ENCODE assay signal across 7 cellular contexts in the genomic region with DNA sequence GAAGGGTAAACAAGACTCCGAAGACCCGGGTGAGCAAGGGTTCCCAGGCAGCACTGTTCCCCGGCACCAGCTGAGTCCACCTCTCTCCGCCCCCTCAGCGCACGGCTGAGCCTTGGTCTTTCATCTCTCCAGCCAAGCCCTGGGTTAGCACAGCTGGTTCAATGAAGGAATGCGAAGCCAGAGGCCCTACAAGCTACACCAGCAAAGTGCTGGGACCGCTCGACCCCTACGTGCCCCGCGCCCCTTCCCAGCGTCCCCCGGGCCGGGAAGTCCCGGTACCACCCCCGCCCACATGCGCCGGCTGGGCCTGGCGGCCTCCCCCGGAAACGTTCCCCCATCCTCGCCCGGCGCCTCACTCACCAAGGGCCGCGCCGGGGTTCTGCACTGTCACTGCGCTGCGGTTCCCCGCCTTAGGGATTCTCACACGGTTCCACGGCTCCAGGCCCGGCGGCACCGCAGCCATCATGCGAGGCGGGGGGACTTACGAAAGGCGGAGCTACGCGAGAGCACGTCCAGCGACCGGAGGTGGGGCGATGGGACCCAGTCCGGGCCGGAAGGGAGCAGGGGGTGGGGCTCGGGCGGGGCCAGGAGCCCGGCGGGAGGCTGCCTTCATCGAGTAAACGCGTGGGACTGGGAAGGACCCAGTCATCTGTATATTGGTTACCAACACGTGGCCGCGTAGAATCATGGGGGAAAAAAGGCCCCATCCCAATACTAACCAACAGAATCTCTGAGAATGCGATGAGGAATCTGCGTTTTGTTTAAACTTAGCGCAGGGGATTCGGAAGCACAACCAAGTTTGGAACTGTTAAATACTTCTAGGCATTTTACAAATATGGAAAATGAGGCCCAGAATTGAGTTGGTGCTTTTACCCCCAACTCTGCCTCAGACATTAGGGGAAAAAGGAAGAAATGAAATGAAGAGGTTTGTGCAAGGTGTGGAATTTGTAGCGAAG. TPM values are rescaled to one million over a fixed set of nuclear protein-coding genes. Genes with fewer than 3 reads are reported as not detected.
DNase-seq lines count a peak whose midpoint lies in the region; ATAC-seq, FAIRE-seq and TF ChIP-seq lines count a peak whose summit lies in the region.

No MANE protein-coding gene starts in this region.

- POLR2A ChIA-PET in GM12878 (lab: Charles Lee), result interaction anchor here (0.6 to 2.3 kb wide), 10 partner anchors 8 to 614 kb away, joined by 3 to 21 read pairs (median 4); a partner anchor contains a TSS

- no peaks in the 10 kb centered on the region; the same call in 2 of the 3 replicates for H3K9me3 ChIP-seq in GM12878 (replicated peaks; ENCODE audit: control insufficient read depth, insufficient read depth, low read length)

- peak overlapping the region; percentile 89 for H3K9ac ChIP-seq in GM12878 (ENCODE audit: control insufficient read depth, insufficient read depth, low read length)

- no peaks in the 10 kb centered on the region for H3K27me3 ChIP-seq in GM12878 (replicated peaks in 1 of 2; ENCODE audit: control insufficient read depth in 2 of 2, insufficient read depth in 2 of 2, low read length in 1 of 2)

- peak overlapping the region; percentile 86 for H3K27ac ChIP-seq in GM12878 (ENCODE audit: control insufficient read depth, insufficient read depth)

- SMC1A ChIA-PET in GM12878 (lab: Charles Lee; ENCODE audit: uncharacterized antibody, unreplicated experiment), result interaction anchor here (0.6 to 4.1 kb wide), 13 partner anchors 11 to 927 kb away, joined by 3 to 25 read pairs (median 4); a partner anchor contains a TSS

- CTCF ChIA-PET in GM12878 (lab: Yijun Ruan, JAX), result interaction anchor here (0.5 to 3.7 kb wide), 10 partner anchors 9 to 437 kb away, joined by 3 to 16 read pairs (median 4); a partner anchor contains a TSS

- DNase-seq in NCI-H2029 treated with DMSO at 0.1 percent for 48 hours (lab: John Stamatoyannopoulos, UW) (peak; percentile 86), T1000 (lab: John Stamatoyannopoulos, UW) (peak; percentile 74), GM12878 (ENCODE audit: low read depth, low spot score) (peak; percentile 67), hypothalamus (lab: John Stamatoyannopoulos, UW) (peak; percentile 66 to 98 (median 91)), retina (peak; percentile 91)

- H2AFZ ChIP-seq in GM12878 (ENCODE audit: control insufficient read depth, low read depth, low read length), result peak overlapping the region; percentile 97

- ATAC-seq in GM18511 (IDR thresholded peaks at IDR 0.05; ENCODE audit: unreplicated experiment) (peak; percentile 96), HG03025 (IDR thresholded peaks at IDR 0.05; ENCODE audit: low FRiP score, unreplicated experiment) (peak; percentile 93), GM12878 (peak; percentile 94)

- peaks cover 49% of the 10 kb centered on the region for H3K79me2 ChIP-seq in GM12878 (ENCODE audit: control insufficient read depth, insufficient read depth, low read length)

- H3K4me2 ChIP-seq in GM12878 (ENCODE audit: control insufficient read depth, insufficient read depth), result peak overlapping the region; percentile 91

- H3K4me3 ChIP-seq in GM12878, result peak overlapping the region; percentile 93

- peak in 1 of 2 experiments; percentile 11; a peak in 1 of 4 replicates for TF ChIP-seq EP300 in GM12878 (IDR thresholded peaks at IDR 0.05; ENCODE audit: borderline replicate concordance in 1 of 2, control insufficient read depth in 1 of 2, low read depth in 2 of 2, low read length in 2 of 2)

- TF ChIP-seq CTCF in GM12878 (IDR thresholded peaks at IDR 0.05 in 2 of 3, conservative IDR thresholded peaks at IDR 0.05 in 1 of 3; ENCODE audit: control insufficient read depth in 2 of 3, extremely low read depth in 1 of 3, insufficient read depth in 1 of 3, low read depth in 3 of 3, low read length in 3 of 3), result no peak

- no peak for TF ChIP-seq RAD21 in GM12878 (IDR thresholded peaks at IDR 0.05; ENCODE audit: insufficient read depth, low read depth, low read length)

- WGBS in GM12878 (ENCODE audit: insufficient coverage, insufficient replicate concordance, low lambda C conversion rate, missing lambda C conversion rate), result 6% methylated on average over 59 of the region's 63 CpGs

- RAD21 ChIA-PET in GM12878 (lab: Charles Lee; ENCODE audit: unreplicated experiment), result interaction anchor here (0.6 to 2.8 kb wide), 16 partner anchors 10 to 908 kb away, joined by 3 to 24 read pairs (median 3); a partner anchor contains a TSS

- H3K36me3 ChIP-seq in GM12878 (ENCODE audit: control insufficient read depth in 2 of 2, insufficient read depth in 2 of 2, low read length in 1 of 2), result peaks cover 0 to 6% of the 10 kb centered on the region in 2 experiments; a peak in 2 of 4 replicates

- in situ Hi-C loops in GM12878 (cut with MboI), result no loop called here

- no TSS peak for BruUV-seq in GM12878 (replicated peaks; lab: Mats Ljungman, UMichigan)

- H3K4me1 ChIP-seq in GM12878 (ENCODE audit: control insufficient read depth, insufficient read depth, low read length), result peaks cover 4% of the 10 kb centered on the region; the same call in 1 of the 2 replicates

- peak; percentile 54 for FAIRE-seq in GM12878 (lab: Jason Lieb, UNC)

- no peaks in the 10 kb centered on the region for H4K20me1 ChIP-seq in GM12878 (ENCODE audit: control insufficient read depth, insufficient read depth)

- peak; percentile 93 for TF ChIP-seq POLR2A in GM12878 (IDR thresholded peaks at IDR 0.05; ENCODE audit: low read depth, low read length)

- intact Hi-C loops in GM12878 (cut with micrococcal nuclease; ENCODE audit: unreplicated experiment), result loop anchor here (2.0 kb wide), 1 partner anchor 29 kb away; a partner anchor contains a TSS

TF ChIP-seq in GM12878, 131 proteins besides CTCF, POLR2A, EP300 and RAD21 (continues in another document):
- TF ChIP-seq NR2C1 (IDR thresholded peaks at IDR 0.05) (peak; percentile 86), EZH2 (IDR thresholded peaks at IDR 0.05; ENCODE audit: borderline replicate concordance, control insufficient read depth, low read depth, low read length) (no peak), MTA2 (IDR thresholded peaks at IDR 0.05; ENCODE audit: low read depth) (no peak), NRF1 (conservative IDR thresholded peaks at IDR 0.05; ENCODE audit: low read depth, low read length) (no peak), SMAD1 (IDR thresholded peaks at IDR 0.05; ENCODE audit: low read depth, partially characterized antibody) (no peak), HDAC6 (IDR thresholded peaks at IDR 0.05; ENCODE audit: unreplicated experiment) (no peak), HDGF (IDR thresholded peaks at IDR 0.05) (peak; percentile 84; the same call in 1 of the 2 replicates), FOXK2 (IDR thresholded peaks at IDR 0.05) (no peak), HDAC2 (IDR thresholded peaks at IDR 0.05) (no peak), TBL1XR1 (IDR thresholded peaks at IDR 0.05; ENCODE audit: low read depth, low read length) (0 out of 2 replicates have a peak, but pooled peaks have one; percentile 38)
- TF ChIP-seq, protein P1, sequence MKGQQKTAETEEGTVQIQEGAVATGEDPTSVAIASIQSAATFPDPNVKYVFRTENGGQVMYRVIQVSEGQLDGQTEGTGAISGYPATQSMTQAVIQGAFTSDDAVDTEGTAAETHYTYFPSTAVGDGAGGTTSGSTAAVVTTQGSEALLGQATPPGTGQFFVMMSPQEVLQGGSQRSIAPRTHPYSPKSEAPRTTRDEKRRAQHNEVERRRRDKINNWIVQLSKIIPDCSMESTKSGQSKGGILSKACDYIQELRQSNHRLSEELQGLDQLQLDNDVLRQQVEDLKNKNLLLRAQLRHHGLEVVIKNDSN (IDR thresholded peaks at IDR 0.05; ENCODE audit: borderline replicate concordance, extremely low read length, insufficient read depth, low read depth, low read length), result no peak

RNA-seq across cellular contexts. Expression of a gene that starts 28.7 kb away (rescaled TPM):
- 14.4 and 17.4 TPM in 2 replicates for total RNA-seq in GM12878 (2013; cell fraction: nucleolus; rRNA removed)
- total RNA-seq in GM12878 (2014; rRNA removed) (16.8 and 25.6 TPM in 2 replicates), GM12878 (2014; rRNA removed; fragmentation: Illumina TruSeq; extraction: Trizol) (12.7 and 13.6 TPM in 2 replicates), GM12878 (2021) (10.8 and 14.0 TPM in 2 replicates)
- 6.0 TPM for polyA plus RNA-seq in GM12878 (2011; ENCODE audit: low read depth)
- polyA plus RNA-seq in GM12878 (2011; rRNA removed) (15.3 and 22.6 TPM in 2 replicates), GM12878 (2014; fragmentation: Illumina TruSeq; extraction: Trizol) (10.3 and 11.9 TPM in 2 replicates), GM12878 (2014; fragmentation: Nextera tagmentation; extraction: Ambion mirVana) (10 to 100 TPM; 18.8 to 29.0 TPM), GM12878 (2014; rRNA removed) (15.3 and 20.3 TPM in 2 replicates), GM12878 (2016; fragmentation: Nextera tagmentation; extraction: Ambion mirVana) (10 to 100 TPM; 13.6 to 19.0 TPM)
- polyA plus RNA-seq in GM12878 (2011; cell fraction: cytosol; rRNA removed), result 23.9 and 32.5 TPM in 2 replicates
- 12.3 and 19.7 TPM in 2 replicates for polyA plus RNA-seq in GM12878 (2011; cell fraction: nucleus; rRNA removed)
- polyA plus RNA-seq in GM12878 (2012), result 11.9 and 12.3 TPM in 2 replicates
- 6.5 and 16.8 TPM in 2 replicates for polyA minus RNA-seq in GM12878 (2011; rRNA and poly(A)+ RNA removed)
- 6.8 and 8.3 TPM in 2 replicates for polyA minus RNA-seq in GM12878 (2011; cell fraction: cytosol; rRNA and poly(A)+ RNA removed)
- polyA minus RNA-seq in GM12878 (2011; cell fraction: nucleus; rRNA and poly(A)+ RNA removed), result 10.2 and 23.1 TPM in 2 replicates

RNA-seq across cellular contexts. Expression of a gene that starts 44.6 kb away (rescaled TPM):
- total RNA-seq in GM12878 (2013; cell fraction: nucleolus; rRNA removed), result 0.17 and 0.21 TPM in 2 replicates
- total RNA-seq in GM12878 (2014; rRNA removed) (0.73 and 0.82 TPM in 2 replicates), GM12878 (2014; rRNA removed; fragmentation: Illumina TruSeq; extraction: Trizol) (0.88 and 0.98 TPM in 2 replicates), GM12878 (2021) (0.87 and 0.90 TPM in 2 replicates)
- polyA plus RNA-seq in GM12878 (2011; ENCODE audit: low read depth), result 1.4 TPM
- polyA plus RNA-seq in GM12878 (2011; rRNA removed) (0.12 and 0.15 TPM in 2 replicates), GM12878 (2014; fragmentation: Illumina TruSeq; extraction: Trizol) (0.81 and 0.98 TPM in 2 replicates), GM12878 (2014; fragmentation: Nextera tagmentation; extraction: Ambion mirVana) (under 1 TPM; 0.90 to 0.93 TPM), GM12878 (2014; rRNA removed) (0.60 and 1.1 TPM in 2 replicates), GM12878 (2016; fragmentation: Nextera tagmentation; extraction: Ambion mirVana) (under 1 TPM; 0.55 to 0.59 TPM)
- polyA plus RNA-seq in GM12878 (2011; cell fraction: cytosol; rRNA removed), result 0.03 and 0.07 TPM in 2 replicates
- 0.25 and 0.28 TPM in 2 replicates for polyA plus RNA-seq in GM12878 (2011; cell fraction: nucleus; rRNA removed)
- polyA plus RNA-seq in GM12878 (2012), result 1.8 and 3.4 TPM in 2 replicates
- 0.15 and 0.31 TPM in 2 replicates for polyA minus RNA-seq in GM12878 (2011; rRNA and poly(A)+ RNA removed)
- not detected in 2 replicates for polyA minus RNA-seq in GM12878 (2011; cell fraction: cytosol; rRNA and poly(A)+ RNA removed)
- polyA minus RNA-seq in GM12878 (2011; cell fraction: nucleus; rRNA and poly(A)+ RNA removed), result 0.12 TPM in 1 of 2 replicates, not detected in the other

Comparison
In these comparisons a context has a peak if more than half of its experiments do, and no peak if none do; other contexts are left out.
1. Peak in every context shown above with its lines: DNase-seq, ATAC-seq, H3K4me3 ChIP-seq and H3K27ac ChIP-seq.